Comparison of ENCODE assay signal across 23 cellular contexts in the genomic region with DNA sequence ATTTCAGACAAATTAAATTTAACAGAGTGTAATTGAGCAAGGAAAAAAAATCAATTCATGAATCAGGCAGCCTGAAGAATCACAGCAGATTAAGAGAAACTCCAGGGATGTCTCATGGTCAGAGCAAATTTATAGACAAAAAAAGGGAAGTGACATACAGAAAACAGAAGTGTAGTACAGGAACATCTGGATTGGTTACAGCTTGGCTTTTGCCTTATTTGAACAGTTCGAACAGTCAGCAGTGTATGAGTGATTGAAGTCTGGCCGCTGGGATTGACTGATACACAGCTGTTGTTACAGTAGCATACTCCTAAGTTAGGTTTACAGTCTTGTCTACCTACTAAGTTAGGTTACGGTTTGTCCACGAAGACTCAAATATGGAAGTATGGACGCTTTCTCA.
"Had no signal": no experiment of that assay in that cellular context is flagged by ENCODE, and none has a peak within 500 bp of the region (broad histone marks: within the 10 kb centered on the region; RNA-seq: fewer than 3 reads in every experiment).

No MANE protein-coding gene starts in this region.

- H3K9me3 ChIP-seq: colonic mucosa had no signal

- ATAC-seq: activated CD8-positive, alpha-beta T cell treated with anti-CD3 and anti-CD28 coated beads for 36 hours; activated naive CD8-positive, alpha-beta T cell treated with anti-CD3 and anti-CD28 coated beads, Interleukin-2, amount 50 U/mL, for 24 hours; activated T-cell treated with anti-CD3 and anti-CD28 coated beads, Interleukin-2, amount 50 U/mL, for 4 hours; left lobe of liver; sciatic nerve; stimulated activated effector memory CD8-positive, alpha-beta T cell treated with anti-CD3 and anti-CD28 coated beads, Interleukin-12 subunit alpha, Interleukin-12 subunit beta, amount 100 ng/mL, for 72 hours had no signal

- H3K27ac ChIP-seq: brain microvascular endothelial cell, colonic mucosa, parathyroid adenoma, stomach had no signal

- H3K27me3 ChIP-seq: brain microvascular endothelial cell, colonic mucosa, stomach had no signal

- DNase-seq: activated B cell treated with CpG ODN at 0.5 μM for 24 hours; activated CD4-positive, alpha-beta T cell treated with anti-CD3 and anti-CD28 coated beads for 48 hours; activated CD8-positive, alpha-beta T cell treated with anti-CD3 and anti-CD28 coated beads for 36 hours; activated naive CD4-positive, alpha-beta T cell treated with anti-CD3 and anti-CD28 coated beads, Interleukin-2, amount 10 ng/mL, durations not matched to agents 7 days and 5 days; activated naive CD8-positive, alpha-beta T cell treated with anti-CD3 and anti-CD28 coated beads, Interleukin-2, amount 50 U/mL, for 24 hours; activated T-cell treated with anti-CD3 and anti-CD28 coated beads, Interleukin-2, amount 50 U/mL, for 4 hours; aorta; brain microvascular endothelial cell; central memory CD4-positive, alpha-beta T cell; colonic mucosa; endodermal cell; foreskin melanocyte; head of caudate nucleus; kidney; midbrain; stimulated activated CD4-positive, alpha-beta T cell treated with anti-CD3 and anti-CD28 coated beads, Interleukin-4, amount 100 ng/mL, for 1 hour; stomach had no signal

- H3K36me3 ChIP-seq: brain microvascular endothelial cell, colonic mucosa, stomach had no signal

- H3K4me1 ChIP-seq: colonic mucosa, parathyroid adenoma, stomach had no signal

- H3K4me3 ChIP-seq: colonic mucosa, lung, smooth muscle cell, stomach had no signal
